In genomic region chr5:32760091-32760509, GRCh38 we compare ENCODE assay signal across 11 cellular contexts. TPM values are rescaled to one million over a fixed set of nuclear protein-coding genes. Genes with fewer than 3 reads are reported as not detected.
A peak's percentile ranks its signal among the peaks of the same experiment; 100 is the strongest.
DNase-seq lines count a peak whose midpoint lies in the region; ATAC-seq and TF ChIP-seq lines count a peak whose summit lies in the region.
"Had no signal": no experiment of that assay in that cellular context is flagged by ENCODE, and none has a peak within 500 bp of the region (broad histone marks: within the 10 kb centered on the region; RNA-seq: fewer than 3 reads in every experiment).

No MANE protein-coding gene starts in this region.

- intact Hi-C loops in left lung (cut with DNase I), result no loop called here

- H3K27me3 ChIP-seq in left lung, result no peaks in the 10 kb centered on the region

- DNase-seq in AG09309 (ENCODE audit: low read depth), result peak; percentile 48
- peak; percentile 19 for DNase-seq in LoVo (ENCODE audit: low spot score)
- DNase-seq in brain pericyte (ENCODE audit: low read depth, low spot score), result peak; percentile 61
- DNase-seq in left lung, result no peak
- no peak for DNase-seq in ACHN
- no peak for DNase-seq in iPS-NIHi7 (ENCODE audit: extremely low spot score)
- DNase-seq in NCI-H2227 (lab: John Stamatoyannopoulos, UW; ENCODE audit: unreplicated experiment), result no peak
- DNase-seq in activated CD4-positive, alpha-beta T cell treated with anti-CD3 and anti-CD28 coated beads, Interleukin-2, amount 50 U/mL, for 4 hours, result no peak
- DNase-seq: glutamatergic neuron; naive thymus-derived CD4-positive, alpha-beta T cell had no signal

- ATAC-seq in left lung, result no peak
- ATAC-seq: naive thymus-derived CD4-positive, alpha-beta T cell had no signal

- peaks cover 0 to 8% of the 10 kb centered on the region in 2 donors for H3K4me1 ChIP-seq in left lung

- H3K9me3 ChIP-seq in left lung, result peaks cover 0 to 2% of the 10 kb centered on the region in 2 donors

- in situ Hi-C loops in ACHN (cut with HindIII; ENCODE audit: low pct_ligation_motif_present, low pct_unique_long_range_greater_than_20kb, low sequenced_read_pairs), result no loop called here

- H3K36me3 ChIP-seq in left lung, result no peaks in the 10 kb centered on the region

- H3K4me3 ChIP-seq in AG09309 (ENCODE audit: control insufficient read depth, low read depth, low read length) (no peak overlapping the region), left lung (peak overlapping the region in 1 of 2 donors; percentile 5)

- TF ChIP-seq CTCF in AG09309 (IDR thresholded peaks at IDR 0.05; ENCODE audit: control insufficient read depth, insufficient read depth, low read depth, low read length, missing control alignments) (no peak), left lung (IDR thresholded peaks at IDR 0.05) (no peak)

- H3K27ac ChIP-seq in left lung, result peak overlapping the region; percentile 28 to 35
- H3K27ac ChIP-seq: KMS-11 had no signal

RNA-seq across cellular contexts. Expression of gene NPR3, which starts 49.0 kb away (rescaled TPM):
- total RNA-seq in left lung, result 10 to 100 TPM; 16.5 to 33.9 TPM

Comparison
In these comparisons a context has a peak if more than half of its experiments do, and no peak if none do; other contexts are left out.
1. DNase-seq: peak in AG09309 (single experiment), LoVo (single experiment) and brain pericyte (single experiment); none in left lung (0 of 2), ACHN (single experiment), iPS-NIHi7 (single experiment), NCI-H2227 (single experiment) and activated CD4-positive, alpha-beta T cell treated with anti-CD3 and anti-CD28 coated beads, Interleukin-2, amount 50 U/mL, for 4 hours (0 of 2).